Comparison of ENCODE assay signal across 11 cellular contexts in the genomic region with DNA sequence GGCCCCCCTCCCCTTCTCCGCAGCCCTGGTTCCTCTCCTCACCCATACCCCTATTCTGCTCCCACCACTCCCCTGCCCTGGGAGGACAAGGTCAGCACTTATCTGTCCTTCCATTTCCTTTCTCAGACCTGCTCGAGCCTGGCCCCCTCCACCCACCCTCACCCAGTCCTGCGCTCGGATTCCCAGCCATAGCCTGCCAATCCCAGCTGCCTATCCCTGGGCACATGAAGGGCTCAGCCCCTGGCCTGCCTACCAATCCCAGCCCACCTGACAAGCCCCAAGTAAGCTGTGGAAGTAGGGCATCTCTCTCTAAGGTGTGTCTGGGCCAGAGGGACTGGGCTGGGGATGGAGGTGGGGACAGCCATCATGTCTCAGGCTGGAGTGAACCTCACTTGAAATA. TPM values are rescaled to one million over a fixed set of nuclear protein-coding genes. Genes with fewer than 3 reads are reported as not detected.
DNase-seq lines count a peak whose midpoint lies in the region; ATAC-seq, FAIRE-seq and TF ChIP-seq lines count a peak whose summit lies in the region.
"Had no signal": no experiment of that assay in that cellular context is flagged by ENCODE, and none has a peak within 500 bp of the region (broad histone marks: within the 10 kb centered on the region; RNA-seq: fewer than 3 reads in every experiment).

No MANE protein-coding gene starts in this region.

- intact Hi-C loops in HepG2 (cut with micrococcal nuclease; ENCODE audit: unreplicated experiment) (loop anchor here (2.0 to 10.0 kb wide), 2 partner anchors 34 to 116 kb away; no protein-coding TSS in a partner anchor), right lobe of liver (cut with DNase I) (no loop called here), esophagus squamous epithelium (cut with DNase I) (no loop called here)

- H3K27ac Mint-ChIP-seq in type B pancreatic cell: peak overlapping the region; percentile 96

- no peak overlapping the region for H2AFZ ChIP-seq in HepG2 (ENCODE audit: low read length)

- H4K20me1 ChIP-seq in HepG2 (ENCODE audit: insufficient read depth, low read length): 0 out of 2 replicates have a peak, but pooled peaks cover 3% of the 10 kb centered on the region

- peak overlapping the region; percentile 68 for H3K9ac ChIP-seq in HepG2 (ENCODE audit: insufficient read depth, low read depth, low read length)

- peaks cover 24% of the 10 kb centered on the region for H3K79me2 ChIP-seq in HepG2 (ENCODE audit: insufficient read depth, low read length)

- no TSS peak for BruUV-seq in HepG2 (replicated peaks; lab: Mats Ljungman, UMichigan)

- in situ Hi-C loops in HepG2 (cut with HindIII; ENCODE audit: extremely low pct_ligation_motif_present, low pct_unique_long_range_greater_than_20kb): no loop called here

- TF ChIP-seq RAD21 in HepG2 (CRISPR knock-in tag; IDR thresholded peaks at IDR 0.05): no peak

- H3K9me3 ChIP-seq in HepG2 (ENCODE audit: low read length) (no peaks in the 10 kb centered on the region), right lobe of liver (no peaks in the 10 kb centered on the region), esophagus squamous epithelium (no peaks in the 10 kb centered on the region)
- H3K9me3 ChIP-seq: thoracic aorta had no signal

- H3K27ac ChIP-seq in HepG2 (ENCODE audit: extremely low read length, insufficient read depth, low read length) (peak overlapping the region; percentile 70), right lobe of liver (no peak overlapping the region), esophagus squamous epithelium (peak overlapping the region in 3 of 4 donors; percentile 87 to 88 (median 87))
- H3K27ac ChIP-seq: thoracic aorta had no signal

- peak; percentile 68 for DNase-seq in HepG2 (ENCODE audit: low spot score)
- no peak for DNase-seq in right lobe of liver
- DNase-seq in esophagus squamous epithelium (lab: John Stamatoyannopoulos, UW): no peak
- DNase-seq in type B pancreatic cell (ENCODE audit: extremely low spot score, unreplicated experiment): no peak
- DNase-seq in NCI-H1436 treated with DMSO at 0.1 percent for 48 hours (lab: John Stamatoyannopoulos, UW): no peak
- DNase-seq in DMS114 treated with DMSO at 0.1 percent for 48 hours (lab: John Stamatoyannopoulos, UW; ENCODE audit: unreplicated experiment): no peak
- DNase-seq: caudate nucleus, left ventricle myocardium superior, NCI-H2029 had no signal

- FAIRE-seq in HepG2 (lab: Jason Lieb, UNC): peak; percentile 21

- H3K36me3 Mint-ChIP-seq in type B pancreatic cell: peaks cover 6% of the 10 kb centered on the region

- H3K27me3 ChIP-seq in HepG2 (ENCODE audit: control insufficient read depth in 1 of 2, insufficient read depth in 2 of 2, low read length in 2 of 2) (peaks cover 0 to 30% of the 10 kb centered on the region in 2 experiments; a peak in 4 of 5 replicates), right lobe of liver (peaks cover 0 to 15% of the 10 kb centered on the region in 2 donors), esophagus squamous epithelium (peaks cover 10 to 72% (median 14%) of the 10 kb centered on the region in 4 donors)

- 0% methylated on average over 4 of the region's 4 CpGs for WGBS in HepG2 (ENCODE audit: low lambda C conversion rate)
- WGBS in right lobe of liver (ENCODE audit: insufficient coverage, low coverage, low lambda C conversion rate, missing lambda C conversion rate): 48% methylated on average over 3 of the region's 4 CpGs
- WGBS in esophagus squamous epithelium, 2 donors: 28 to 47% methylated on average over 4 of the region's 4 CpGs

- no peaks in the 10 kb centered on the region for H3K9me3 Mint-ChIP-seq in type B pancreatic cell

- POLR2A ChIA-PET in HepG2 (lab: Yijun Ruan, JAX): interaction anchor here (0.6 to 6.2 kb wide), 14 partner anchors 8 to 226 kb away, joined by 3 to 95 read pairs (median 4); a partner anchor contains a TSS

- peak; percentile 30 for ATAC-seq in HepG2
- no peak for ATAC-seq in right lobe of liver
- ATAC-seq: left ventricle myocardium superior had no signal

- H3K4me3 ChIP-seq in HepG2 (replicated peaks in 1 of 3; ENCODE audit: insufficient read depth in 1 of 3, low read depth in 2 of 3, low read length in 3 of 3): peak overlapping the region; percentile 52 to 76 (median 59); a peak in 5 of 6 replicates
- H3K4me3 ChIP-seq in right lobe of liver: no peak overlapping the region
- H3K4me3 ChIP-seq in esophagus squamous epithelium: no peak overlapping the region
- H3K4me3 ChIP-seq: thoracic aorta had no signal

- peaks cover 67% of the 10 kb centered on the region for H3K4me1 ChIP-seq in HepG2 (ENCODE audit: insufficient read depth, low read length)
- no peaks in the 10 kb centered on the region for H3K4me1 ChIP-seq in right lobe of liver
- H3K4me1 ChIP-seq in esophagus squamous epithelium: peaks cover 13 to 68% (median 32%) of the 10 kb centered on the region in 3 donors

- CTCF ChIA-PET in HepG2 (lab: Yijun Ruan, JAX; ENCODE audit: low intra/inter-chr PET ratio, low total read pairs): interaction anchor here (1.7 kb wide), 1 partner anchor 12 kb away, joined by 4 read pairs; no protein-coding TSS in a partner anchor

- no peak for TF ChIP-seq CTCF in HepG2 (CRISPR knock-in tag; IDR thresholded peaks at IDR 0.05)
- TF ChIP-seq CTCF in right lobe of liver (IDR thresholded peaks at IDR 0.05): no peak
- peak in 1 of 6 experiments; percentile 1 for TF ChIP-seq CTCF in esophagus squamous epithelium (IDR thresholded peaks at IDR 0.05)
- TF ChIP-seq CTCF in type B pancreatic cell (conservative IDR thresholded peaks at IDR 0.05): peak; percentile 6

- TF ChIP-seq EP300 in HepG2 (IDR thresholded peaks at IDR 0.05; ENCODE audit: low read depth in 2 of 2, low read length in 2 of 2) (no peak), HepG2 (CRISPR knock-in tag; IDR thresholded peaks at IDR 0.05; ENCODE audit: borderline replicate concordance) (no peak)

- H3K27me3 Mint-ChIP-seq in type B pancreatic cell: peaks cover 38% of the 10 kb centered on the region

- H3K36me3 ChIP-seq in HepG2 (replicated peaks in 1 of 2; ENCODE audit: control insufficient read depth in 1 of 2, insufficient read depth in 2 of 2, low read length in 2 of 2) (no peaks in the 10 kb centered on the region; a peak in 1 of 5 replicates), right lobe of liver (no peaks in the 10 kb centered on the region), esophagus squamous epithelium (no peaks in the 10 kb centered on the region)
- H3K36me3 ChIP-seq: thoracic aorta had no signal

- TF ChIP-seq POLR2A in HepG2 (IDR thresholded peaks at IDR 0.05; ENCODE audit: insufficient read depth in 1 of 2, low read depth in 2 of 2, low read length in 2 of 2) (no peak; a peak in 1 of 4 replicates), right lobe of liver (IDR thresholded peaks at IDR 0.05) (no peak), esophagus squamous epithelium (IDR thresholded peaks at IDR 0.05) (no peak)

- peaks cover 49% of the 10 kb centered on the region for H3K4me1 Mint-ChIP-seq in type B pancreatic cell (ENCODE audit: unreplicated experiment)

- H3K4me3 Mint-ChIP-seq in type B pancreatic cell: peak overlapping the region; percentile 96

- peak overlapping the region; percentile 99 for H3K4me2 ChIP-seq in HepG2 (ENCODE audit: low read depth, low read length)

RNA-seq across cellular contexts. Expression of a gene that starts 5.4 kb away (rescaled TPM):
- total RNA-seq in HepG2 (2016; rRNA removed; fragmentation: Illumina TruSeq; extraction: Trizol): 0.42 and 1.2 TPM in 2 replicates
- total RNA-seq in HepG2 (2016; cell fraction: cytosol; rRNA removed; fragmentation: Illumina TruSeq; extraction: Trizol; ENCODE audit: low read depth): 0.18 TPM in 1 of 2 replicates, not detected in the other
- 0.28 and 1.4 TPM in 2 replicates for total RNA-seq in HepG2 (2016; cell fraction: insoluble cytoplasmic fraction; rRNA removed; fragmentation: Illumina TruSeq; extraction: Trizol)
- total RNA-seq in HepG2 (2016; cell fraction: membrane; rRNA removed; fragmentation: Illumina TruSeq; extraction: Trizol): 0.10 and 0.28 TPM in 2 replicates
- 2.8 and 3.4 TPM in 2 replicates for total RNA-seq in HepG2 (2016; cell fraction: nucleus; rRNA removed; fragmentation: Illumina TruSeq; extraction: Trizol)
- 2.7 and 2.8 TPM in 2 replicates for polyA plus RNA-seq in HepG2 (2011; rRNA removed)
- 1.2 and 1.4 TPM in 2 replicates for polyA plus RNA-seq in HepG2 (2011; cell fraction: cytosol; rRNA removed)
- polyA plus RNA-seq in HepG2 (2011; cell fraction: nucleus; rRNA removed): 6.9 and 7.0 TPM in 2 replicates
- polyA plus RNA-seq in HepG2 (2012): 0.36 and 0.88 TPM in 2 replicates
- polyA plus RNA-seq in HepG2 (2016; cell fraction: cytosol; fragmentation: Illumina TruSeq; extraction: Trizol; ENCODE audit: low read depth): 0.07 and 0.09 TPM in 2 replicates
- 0.48 and 0.52 TPM in 2 replicates for polyA plus RNA-seq in HepG2 (2016; cell fraction: insoluble cytoplasmic fraction; fragmentation: Illumina TruSeq; extraction: Trizol; ENCODE audit: low read depth)
- polyA plus RNA-seq in HepG2 (2016; cell fraction: membrane; fragmentation: Illumina TruSeq; extraction: Trizol; ENCODE audit: low read depth): 0.12 and 0.19 TPM in 2 replicates
- polyA plus RNA-seq in HepG2 (2016; cell fraction: nucleus; fragmentation: Illumina TruSeq; extraction: Trizol; ENCODE audit: insufficient read depth, low read depth): 2.2 and 2.7 TPM in 2 replicates
- 0.37 and 5.7 TPM in 2 replicates for polyA minus RNA-seq in HepG2 (2011; rRNA and poly(A)+ RNA removed; ENCODE audit: low replicate concordance)
- 0.79 and 0.97 TPM in 2 replicates for polyA minus RNA-seq in HepG2 (2011; cell fraction: cytosol; rRNA and poly(A)+ RNA removed)
- 9.9 and 10.4 TPM in 2 replicates for polyA minus RNA-seq in HepG2 (2011; cell fraction: nucleus; rRNA and poly(A)+ RNA removed)
- total RNA-seq in right lobe of liver: under 1 TPM in 1 of 6 experiments, not detected in 5; 0.06 TPM
- 1 to 10 TPM in 2 of 4 donors, under 1 TPM in 2; 0.29 to 2.3 (median 0.99) TPM for total RNA-seq in esophagus squamous epithelium
- 2.4 and 6.8 TPM in 2 replicates for total RNA-seq in type B pancreatic cell (ENCODE audit: low replicate concordance)
- total RNA-seq: left ventricle myocardium superior, posterior vena cava, thoracic aorta had no signal

RNA-seq across cellular contexts. Expression of a gene that starts 28.6 kb away (rescaled TPM):
- 0.84 and 2.3 TPM in 2 replicates for total RNA-seq in HepG2 (2016; rRNA removed; fragmentation: Illumina TruSeq; extraction: Trizol)
- not detected in 2 replicates for total RNA-seq in HepG2 (2016; cell fraction: cytosol; rRNA removed; fragmentation: Illumina TruSeq; extraction: Trizol; ENCODE audit: low read depth)
- total RNA-seq in HepG2 (2016; cell fraction: insoluble cytoplasmic fraction; rRNA removed; fragmentation: Illumina TruSeq; extraction: Trizol): 0.79 and 2.7 TPM in 2 replicates
- total RNA-seq in HepG2 (2016; cell fraction: membrane; rRNA removed; fragmentation: Illumina TruSeq; extraction: Trizol): 0.62 and 0.74 TPM in 2 replicates
- total RNA-seq in HepG2 (2016; cell fraction: nucleus; rRNA removed; fragmentation: Illumina TruSeq; extraction: Trizol): 4.5 and 8.3 TPM in 2 replicates
- polyA plus RNA-seq in HepG2 (2011; rRNA removed): 1.4 and 2.1 TPM in 2 replicates
- 0.29 and 0.59 TPM in 2 replicates for polyA plus RNA-seq in HepG2 (2011; cell fraction: cytosol; rRNA removed)
- polyA plus RNA-seq in HepG2 (2011; cell fraction: nucleus; rRNA removed): 5.5 and 6.9 TPM in 2 replicates
- 0.32 and 1.3 TPM in 2 replicates for polyA plus RNA-seq in HepG2 (2012)
- polyA plus RNA-seq in HepG2 (2016; cell fraction: cytosol; fragmentation: Illumina TruSeq; extraction: Trizol; ENCODE audit: low read depth): 0.42 TPM in 1 of 2 replicates, not detected in the other
- polyA plus RNA-seq in HepG2 (2016; cell fraction: insoluble cytoplasmic fraction; fragmentation: Illumina TruSeq; extraction: Trizol; ENCODE audit: low read depth): 1.2 TPM in 2 replicates
- polyA plus RNA-seq in HepG2 (2016; cell fraction: membrane; fragmentation: Illumina TruSeq; extraction: Trizol; ENCODE audit: low read depth): 0.79 TPM in 1 of 2 replicates, not detected in the other
- not detected in 2 replicates for polyA plus RNA-seq in HepG2 (2016; cell fraction: nucleus; fragmentation: Illumina TruSeq; extraction: Trizol; ENCODE audit: insufficient read depth, low read depth)
- 2.3 and 20.4 TPM in 2 replicates for polyA minus RNA-seq in HepG2 (2011; rRNA and poly(A)+ RNA removed; ENCODE audit: low replicate concordance)
- 2.9 and 3.3 TPM in 2 replicates for polyA minus RNA-seq in HepG2 (2011; cell fraction: cytosol; rRNA and poly(A)+ RNA removed)
- polyA minus RNA-seq in HepG2 (2011; cell fraction: nucleus; rRNA and poly(A)+ RNA removed): 8.5 and 10.2 TPM in 2 replicates
- total RNA-seq in right lobe of liver: not detected
- total RNA-seq in esophagus squamous epithelium: 1 to 10 TPM in 3 of 4 donors, not detected in 1; 1.1 to 1.4 (median 1.3) TPM
- total RNA-seq in type B pancreatic cell (ENCODE audit: low replicate concordance): 5.5 and 8.1 TPM in 2 replicates
- total RNA-seq: left ventricle myocardium superior, posterior vena cava, thoracic aorta had no signal

RNA-seq across cellular contexts. Expression of a gene that starts 54.0 kb away (rescaled TPM):
- 3.2 and 6.4 TPM in 2 replicates for total RNA-seq in HepG2 (2016; rRNA removed; fragmentation: Illumina TruSeq; extraction: Trizol)
- 10.6 and 10.7 TPM in 2 replicates for total RNA-seq in HepG2 (2016; cell fraction: cytosol; rRNA removed; fragmentation: Illumina TruSeq; extraction: Trizol; ENCODE audit: low read depth)
- total RNA-seq in HepG2 (2016; cell fraction: insoluble cytoplasmic fraction; rRNA removed; fragmentation: Illumina TruSeq; extraction: Trizol): 3.6 and 7.0 TPM in 2 replicates
- 8.3 and 10.4 TPM in 2 replicates for total RNA-seq in HepG2 (2016; cell fraction: membrane; rRNA removed; fragmentation: Illumina TruSeq; extraction: Trizol)
- total RNA-seq in HepG2 (2016; cell fraction: nucleus; rRNA removed; fragmentation: Illumina TruSeq; extraction: Trizol): 8.2 and 10.1 TPM in 2 replicates
- polyA plus RNA-seq in HepG2 (2011; rRNA removed): 38.8 and 45.3 TPM in 2 replicates
- 13.0 and 14.8 TPM in 2 replicates for polyA plus RNA-seq in HepG2 (2011; cell fraction: cytosol; rRNA removed)
- polyA plus RNA-seq in HepG2 (2011; cell fraction: nucleus; rRNA removed): 224 and 255 TPM in 2 replicates
- polyA plus RNA-seq in HepG2 (2012): 53.5 and 54.3 TPM in 2 replicates
- polyA plus RNA-seq in HepG2 (2016; cell fraction: cytosol; fragmentation: Illumina TruSeq; extraction: Trizol; ENCODE audit: low read depth): 5.2 and 5.9 TPM in 2 replicates
- polyA plus RNA-seq in HepG2 (2016; cell fraction: insoluble cytoplasmic fraction; fragmentation: Illumina TruSeq; extraction: Trizol; ENCODE audit: low read depth): 6.0 and 9.4 TPM in 2 replicates
- polyA plus RNA-seq in HepG2 (2016; cell fraction: membrane; fragmentation: Illumina TruSeq; extraction: Trizol; ENCODE audit: low read depth): 11.2 and 12.4 TPM in 2 replicates
- polyA plus RNA-seq in HepG2 (2016; cell fraction: nucleus; fragmentation: Illumina TruSeq; extraction: Trizol; ENCODE audit: insufficient read depth, low read depth): 33.1 and 35.8 TPM in 2 replicates
- polyA minus RNA-seq in HepG2 (2011; rRNA and poly(A)+ RNA removed; ENCODE audit: low replicate concordance): 11.0 and 29.7 TPM in 2 replicates
- 14.7 and 23.4 TPM in 2 replicates for polyA minus RNA-seq in HepG2 (2011; cell fraction: cytosol; rRNA and poly(A)+ RNA removed)
- polyA minus RNA-seq in HepG2 (2011; cell fraction: nucleus; rRNA and poly(A)+ RNA removed): 47.0 and 52.3 TPM in 2 replicates
- 10 to 100 TPM in 3 of 6 experiments, 1 to 10 TPM in 3; 6.3 to 22.3 (median 9.7) TPM for total RNA-seq in right lobe of liver
- 10 to 100 TPM in 1 of 4 donors, 1 to 10 TPM in 3; 2.5 to 10.7 (median 6.3) TPM for total RNA-seq in esophagus squamous epithelium
- total RNA-seq in type B pancreatic cell (ENCODE audit: low replicate concordance): 9.6 and 19.3 TPM in 2 replicates

Comparison
In these comparisons a context has a peak if more than half of its experiments do, and no peak if none do; other contexts are left out.
1. H3K27ac ChIP-seq: peak in HepG2 (single experiment) and esophagus squamous epithelium (3 of 4); none in right lobe of liver (0 of 3).
2. H3K4me3 ChIP-seq: peak in HepG2 (3 of 3); none in right lobe of liver (0 of 3) and esophagus squamous epithelium (0 of 4).